ENCODE assay signal across 1 cellular context in genomic region chr6:79078057-79078969, GRCh38.
TF ChIP-seq lines count a peak whose summit lies in the region.

Gene PHIP (minus strand): TSS chr6:79078254. CDS start chr6:79078068, 186 bp downstream.

TF ChIP-seq in HepG2, 621 proteins besides CTCF, POLR2A, EP300 and RAD21 (continued from another document and continues in another):
- peak; percentile 61 for TF ChIP-seq ZNF574 (CRISPR knock-in tag; IDR thresholded peaks at IDR 0.05)
- TF ChIP-seq PHF5A (CRISPR knock-in tag; IDR thresholded peaks at IDR 0.05; ENCODE audit: low read depth, unreplicated experiment), result peak; percentile 35
- TF ChIP-seq SMARCE1 (IDR thresholded peaks at IDR 0.05; ENCODE audit: borderline replicate concordance), result no peak
- TF ChIP-seq ADNP (CRISPR knock-in tag; IDR thresholded peaks at IDR 0.05), result no peak
- peak; percentile 93 for TF ChIP-seq KDM2A (CRISPR knock-in tag; IDR thresholded peaks at IDR 0.05; ENCODE audit: borderline replicate concordance, low read depth)
- peak; percentile 89 for TF ChIP-seq ZNF883 (CRISPR knock-in tag; IDR thresholded peaks at IDR 0.05; ENCODE audit: not compliant biosample characterization)
- TF ChIP-seq ZNF546 (CRISPR knock-in tag; conservative IDR thresholded peaks at IDR 0.05), result no peak
- no peak for TF ChIP-seq PRDM4 (CRISPR knock-in tag; IDR thresholded peaks at IDR 0.05; ENCODE audit: borderline replicate concordance)
- peak; percentile 17; the same call in 1 of the 2 replicates for TF ChIP-seq RFXAP (CRISPR knock-in tag; IDR thresholded peaks at IDR 0.05; ENCODE audit: borderline replicate concordance)
- peak; percentile 43; the same call in 1 of the 2 replicates for TF ChIP-seq FOXC1 (CRISPR knock-in tag; IDR thresholded peaks at IDR 0.05; ENCODE audit: borderline replicate concordance)
- no peak for TF ChIP-seq RXRB (CRISPR knock-in tag; IDR thresholded peaks at IDR 0.05; ENCODE audit: borderline replicate concordance)
- peak; percentile 78; the same call in 1 of the 2 replicates for TF ChIP-seq ZSCAN5A (CRISPR knock-in tag; IDR thresholded peaks at IDR 0.05; ENCODE audit: borderline replicate concordance)
- TF ChIP-seq ZNF740 (CRISPR knock-in tag; IDR thresholded peaks at IDR 0.05), result no peak
- no peak for TF ChIP-seq LBX2 (CRISPR knock-in tag; IDR thresholded peaks at IDR 0.05; ENCODE audit: borderline replicate concordance)
- TF ChIP-seq ZNF670 (CRISPR knock-in tag; IDR thresholded peaks at IDR 0.05; ENCODE audit: borderline replicate concordance), result peak; percentile 59; the same call in 1 of the 2 replicates
- no peak for TF ChIP-seq ZNF672 (CRISPR knock-in tag; IDR thresholded peaks at IDR 0.05)
- TF ChIP-seq ARNTL (CRISPR knock-in tag; IDR thresholded peaks at IDR 0.05), result peak; percentile 56
- TF ChIP-seq ZNF616 (CRISPR knock-in tag; IDR thresholded peaks at IDR 0.05; ENCODE audit: low read depth), result no peak
- peak; percentile 85 for TF ChIP-seq POGZ (CRISPR knock-in tag; IDR thresholded peaks at IDR 0.05)
- TF ChIP-seq HIVEP1 (CRISPR knock-in tag; IDR thresholded peaks at IDR 0.05), result no peak
- TF ChIP-seq NR1H2 (CRISPR knock-in tag; IDR thresholded peaks at IDR 0.05; ENCODE audit: borderline replicate concordance, low read depth), result no peak
- peak; percentile 75 for TF ChIP-seq ZFP91 (CRISPR knock-in tag; IDR thresholded peaks at IDR 0.05; ENCODE audit: borderline replicate concordance)
- 0 out of 2 replicates have a peak, but pooled peaks have one; percentile 18 for TF ChIP-seq TCF7 (IDR thresholded peaks at IDR 0.05; ENCODE audit: low read depth)
- TF ChIP-seq MYPOP (CRISPR knock-in tag; IDR thresholded peaks at IDR 0.05), result peak; percentile 98
- no peak for TF ChIP-seq BCL3 (CRISPR knock-in tag; IDR thresholded peaks at IDR 0.05)
- no peak for TF ChIP-seq SCMH1 (CRISPR knock-in tag; IDR thresholded peaks at IDR 0.05; ENCODE audit: borderline replicate concordance)
- TF ChIP-seq SKIL (CRISPR knock-in tag; IDR thresholded peaks at IDR 0.05; ENCODE audit: borderline replicate concordance), result peak; percentile 39; the same call in 1 of the 2 replicates
- peak; percentile 85; the same call in 1 of the 2 replicates for TF ChIP-seq GLI4 (CRISPR knock-in tag; IDR thresholded peaks at IDR 0.05; ENCODE audit: borderline replicate concordance)
- TF ChIP-seq ZBTB14 (CRISPR knock-in tag; IDR thresholded peaks at IDR 0.05), result peak; percentile 81
- no peak for TF ChIP-seq ZNF282 (IDR thresholded peaks at IDR 0.05; ENCODE audit: partially characterized antibody)
- peak; percentile 78 for TF ChIP-seq ZNF292 (CRISPR knock-in tag; IDR thresholded peaks at IDR 0.05; ENCODE audit: borderline replicate concordance, low read depth)
- no peak for TF ChIP-seq TRIM24 (CRISPR knock-in tag; IDR thresholded peaks at IDR 0.05)
- TF ChIP-seq MED13 (CRISPR knock-in tag; IDR thresholded peaks at IDR 0.05), result no peak
- peak; percentile 62; the same call in 1 of the 2 replicates for TF ChIP-seq ZNF354B (CRISPR knock-in tag; IDR thresholded peaks at IDR 0.05)
- no peak for TF ChIP-seq DDIT3 (CRISPR knock-in tag; IDR thresholded peaks at IDR 0.05)
- TF ChIP-seq ZBTB25 (CRISPR knock-in tag; IDR thresholded peaks at IDR 0.05), result no peak
- TF ChIP-seq ZNF317 (CRISPR knock-in tag; IDR thresholded peaks at IDR 0.05), result no peak
- peak; percentile 76 for TF ChIP-seq PHF8 (CRISPR knock-in tag; IDR thresholded peaks at IDR 0.05)
- TF ChIP-seq ZNF713 (CRISPR knock-in tag; IDR thresholded peaks at IDR 0.05), result no peak
- peak; percentile 85 for TF ChIP-seq TAF15 (IDR thresholded peaks at IDR 0.05; ENCODE audit: low read depth, low read length, poor library complexity, severe bottlenecking)
- no peak for TF ChIP-seq ZNF629 (CRISPR knock-in tag; conservative IDR thresholded peaks at IDR 0.05)
- peak; percentile 73 for TF ChIP-seq FOXO1 (CRISPR knock-in tag; IDR thresholded peaks at IDR 0.05)
- TF ChIP-seq ZBTB3 (CRISPR knock-in tag; IDR thresholded peaks at IDR 0.05; ENCODE audit: borderline replicate concordance, low read depth), result no peak
- TF ChIP-seq ZNF770 (CRISPR knock-in tag; IDR thresholded peaks at IDR 0.05), result peak; percentile 68; the same call in 1 of the 2 replicates
